In the genomic region with DNA sequence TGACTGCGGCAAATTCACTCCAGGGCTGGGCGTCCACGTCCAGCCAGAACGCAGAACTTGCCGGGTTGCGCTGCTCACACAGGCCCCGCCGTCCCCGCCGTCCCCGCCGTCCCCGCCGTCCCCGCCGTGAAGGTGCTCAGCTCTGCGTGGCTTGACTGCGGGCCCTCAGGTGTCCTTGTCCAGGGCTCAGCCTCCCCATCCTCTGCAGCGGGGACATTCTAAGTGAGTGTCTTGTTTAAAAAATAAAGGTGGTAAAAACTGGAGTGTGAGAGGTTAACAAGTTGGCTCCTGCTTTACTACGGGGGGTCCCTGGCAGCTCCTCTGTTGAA, we compare ENCODE assay signal across 3 cellular contexts.
TF ChIP-seq lines count a peak whose summit lies in the region.

No MANE protein-coding gene starts in this region.

TF ChIP-seq in SK-N-SH treated with all-trans-retinoic acid at 6 μM for 48 hours, 23 proteins besides CTCF, POLR2A, EP300 and RAD21:
- TF ChIP-seq GLIS3 (CRISPR knock-in tag; IDR thresholded peaks at IDR 0.05) (no peak), ESRRG (CRISPR knock-in tag; IDR thresholded peaks at IDR 0.05) (no peak)

TF ChIP-seq in SK-N-SH, 30 proteins besides CTCF, POLR2A, EP300 and RAD21:
- TF ChIP-seq POLR2AphosphoS5 (IDR thresholded peaks at IDR 0.05; ENCODE audit: low read depth, low read length) (no peak), GATA2 (CRISPR knock-in tag; IDR thresholded peaks at IDR 0.05) (no peak), TAF1 (IDR thresholded peaks at IDR 0.05; ENCODE audit: borderline replicate concordance, low read depth, low read length) (no peak), RXRA (IDR thresholded peaks at IDR 0.05; ENCODE audit: borderline replicate concordance, low read depth) (no peak), FOXJ3 (CRISPR knock-in tag; IDR thresholded peaks at IDR 0.05) (no peak), NFIC (IDR thresholded peaks at IDR 0.05; ENCODE audit: borderline replicate concordance) (no peak)
- TF ChIP-seq, protein P1, sequence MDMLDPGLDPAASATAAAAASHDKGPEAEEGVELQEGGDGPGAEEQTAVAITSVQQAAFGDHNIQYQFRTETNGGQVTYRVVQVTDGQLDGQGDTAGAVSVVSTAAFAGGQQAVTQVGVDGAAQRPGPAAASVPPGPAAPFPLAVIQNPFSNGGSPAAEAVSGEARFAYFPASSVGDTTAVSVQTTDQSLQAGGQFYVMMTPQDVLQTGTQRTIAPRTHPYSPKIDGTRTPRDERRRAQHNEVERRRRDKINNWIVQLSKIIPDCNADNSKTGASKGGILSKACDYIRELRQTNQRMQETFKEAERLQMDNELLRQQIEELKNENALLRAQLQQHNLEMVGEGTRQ (IDR thresholded peaks at IDR 0.05; ENCODE audit: borderline replicate concordance, low read depth, low read length) = no peak

TF ChIP-seq in H1, 55 proteins besides CTCF, POLR2A, EP300 and RAD21:
- no peak for TF ChIP-seq KDM1A (IDR thresholded peaks at IDR 0.05; ENCODE audit: borderline replicate concordance, low read length)
- TF ChIP-seq CBX8 (IDR thresholded peaks at IDR 0.05; ENCODE audit: borderline replicate concordance, low read depth, low read length) = no peak
- TF ChIP-seq GTF2F1 (IDR thresholded peaks at IDR 0.05; ENCODE audit: borderline replicate concordance, low read depth, low read length) = no peak
- no peak for TF ChIP-seq SIX5 (IDR thresholded peaks at IDR 0.05; ENCODE audit: low read depth, low read length)
- no peak for TF ChIP-seq POLR2AphosphoS5 (IDR thresholded peaks at IDR 0.05; ENCODE audit: low read depth, low read length)
- no peak for TF ChIP-seq HDAC2 (IDR thresholded peaks at IDR 0.05; ENCODE audit: borderline replicate concordance in 1 of 2, low read depth in 2 of 2, low read length in 2 of 2)
- no peak for TF ChIP-seq CTBP2 (IDR thresholded peaks at IDR 0.05; ENCODE audit: borderline replicate concordance, insufficient read depth, insufficient read length, low read length)
- TF ChIP-seq, protein P2, sequence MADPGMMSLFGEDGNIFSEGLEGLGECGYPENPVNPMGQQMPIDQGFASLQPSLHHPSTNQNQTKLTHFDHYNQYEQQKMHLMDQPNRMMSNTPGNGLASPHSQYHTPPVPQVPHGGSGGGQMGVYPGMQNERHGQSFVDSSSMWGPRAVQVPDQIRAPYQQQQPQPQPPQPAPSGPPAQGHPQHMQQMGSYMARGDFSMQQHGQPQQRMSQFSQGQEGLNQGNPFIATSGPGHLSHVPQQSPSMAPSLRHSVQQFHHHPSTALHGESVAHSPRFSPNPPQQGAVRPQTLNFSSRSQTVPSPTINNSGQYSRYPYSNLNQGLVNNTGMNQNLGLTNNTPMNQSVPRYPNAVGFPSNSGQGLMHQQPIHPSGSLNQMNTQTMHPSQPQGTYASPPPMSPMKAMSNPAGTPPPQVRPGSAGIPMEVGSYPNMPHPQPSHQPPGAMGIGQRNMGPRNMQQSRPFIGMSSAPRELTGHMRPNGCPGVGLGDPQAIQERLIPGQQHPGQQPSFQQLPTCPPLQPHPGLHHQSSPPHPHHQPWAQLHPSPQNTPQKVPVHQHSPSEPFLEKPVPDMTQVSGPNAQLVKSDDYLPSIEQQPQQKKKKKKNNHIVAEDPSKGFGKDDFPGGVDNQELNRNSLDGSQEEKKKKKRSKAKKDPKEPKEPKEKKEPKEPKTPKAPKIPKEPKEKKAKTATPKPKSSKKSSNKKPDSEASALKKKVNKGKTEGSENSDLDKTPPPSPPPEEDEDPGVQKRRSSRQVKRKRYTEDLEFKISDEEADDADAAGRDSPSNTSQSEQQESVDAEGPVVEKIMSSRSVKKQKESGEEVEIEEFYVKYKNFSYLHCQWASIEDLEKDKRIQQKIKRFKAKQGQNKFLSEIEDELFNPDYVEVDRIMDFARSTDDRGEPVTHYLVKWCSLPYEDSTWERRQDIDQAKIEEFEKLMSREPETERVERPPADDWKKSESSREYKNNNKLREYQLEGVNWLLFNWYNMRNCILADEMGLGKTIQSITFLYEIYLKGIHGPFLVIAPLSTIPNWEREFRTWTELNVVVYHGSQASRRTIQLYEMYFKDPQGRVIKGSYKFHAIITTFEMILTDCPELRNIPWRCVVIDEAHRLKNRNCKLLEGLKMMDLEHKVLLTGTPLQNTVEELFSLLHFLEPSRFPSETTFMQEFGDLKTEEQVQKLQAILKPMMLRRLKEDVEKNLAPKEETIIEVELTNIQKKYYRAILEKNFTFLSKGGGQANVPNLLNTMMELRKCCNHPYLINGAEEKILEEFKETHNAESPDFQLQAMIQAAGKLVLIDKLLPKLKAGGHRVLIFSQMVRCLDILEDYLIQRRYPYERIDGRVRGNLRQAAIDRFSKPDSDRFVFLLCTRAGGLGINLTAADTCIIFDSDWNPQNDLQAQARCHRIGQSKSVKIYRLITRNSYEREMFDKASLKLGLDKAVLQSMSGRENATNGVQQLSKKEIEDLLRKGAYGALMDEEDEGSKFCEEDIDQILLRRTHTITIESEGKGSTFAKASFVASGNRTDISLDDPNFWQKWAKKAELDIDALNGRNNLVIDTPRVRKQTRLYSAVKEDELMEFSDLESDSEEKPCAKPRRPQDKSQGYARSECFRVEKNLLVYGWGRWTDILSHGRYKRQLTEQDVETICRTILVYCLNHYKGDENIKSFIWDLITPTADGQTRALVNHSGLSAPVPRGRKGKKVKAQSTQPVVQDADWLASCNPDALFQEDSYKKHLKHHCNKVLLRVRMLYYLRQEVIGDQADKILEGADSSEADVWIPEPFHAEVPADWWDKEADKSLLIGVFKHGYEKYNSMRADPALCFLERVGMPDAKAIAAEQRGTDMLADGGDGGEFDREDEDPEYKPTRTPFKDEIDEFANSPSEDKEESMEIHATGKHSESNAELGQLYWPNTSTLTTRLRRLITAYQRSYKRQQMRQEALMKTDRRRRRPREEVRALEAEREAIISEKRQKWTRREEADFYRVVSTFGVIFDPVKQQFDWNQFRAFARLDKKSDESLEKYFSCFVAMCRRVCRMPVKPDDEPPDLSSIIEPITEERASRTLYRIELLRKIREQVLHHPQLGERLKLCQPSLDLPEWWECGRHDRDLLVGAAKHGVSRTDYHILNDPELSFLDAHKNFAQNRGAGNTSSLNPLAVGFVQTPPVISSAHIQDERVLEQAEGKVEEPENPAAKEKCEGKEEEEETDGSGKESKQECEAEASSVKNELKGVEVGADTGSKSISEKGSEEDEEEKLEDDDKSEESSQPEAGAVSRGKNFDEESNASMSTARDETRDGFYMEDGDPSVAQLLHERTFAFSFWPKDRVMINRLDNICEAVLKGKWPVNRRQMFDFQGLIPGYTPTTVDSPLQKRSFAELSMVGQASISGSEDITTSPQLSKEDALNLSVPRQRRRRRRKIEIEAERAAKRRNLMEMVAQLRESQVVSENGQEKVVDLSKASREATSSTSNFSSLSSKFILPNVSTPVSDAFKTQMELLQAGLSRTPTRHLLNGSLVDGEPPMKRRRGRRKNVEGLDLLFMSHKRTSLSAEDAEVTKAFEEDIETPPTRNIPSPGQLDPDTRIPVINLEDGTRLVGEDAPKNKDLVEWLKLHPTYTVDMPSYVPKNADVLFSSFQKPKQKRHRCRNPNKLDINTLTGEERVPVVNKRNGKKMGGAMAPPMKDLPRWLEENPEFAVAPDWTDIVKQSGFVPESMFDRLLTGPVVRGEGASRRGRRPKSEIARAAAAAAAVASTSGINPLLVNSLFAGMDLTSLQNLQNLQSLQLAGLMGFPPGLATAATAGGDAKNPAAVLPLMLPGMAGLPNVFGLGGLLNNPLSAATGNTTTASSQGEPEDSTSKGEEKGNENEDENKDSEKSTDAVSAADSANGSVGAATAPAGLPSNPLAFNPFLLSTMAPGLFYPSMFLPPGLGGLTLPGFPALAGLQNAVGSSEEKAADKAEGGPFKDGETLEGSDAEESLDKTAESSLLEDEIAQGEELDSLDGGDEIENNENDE (IDR thresholded peaks at IDR 0.05; ENCODE audit: insufficient replicate concordance, low read length) = no peak
- no peak for TF ChIP-seq EZH2 (IDR thresholded peaks at IDR 0.05; ENCODE audit: low read depth, low read length, severe bottlenecking)
- no peak for TF ChIP-seq TCF12 (IDR thresholded peaks at IDR 0.05; ENCODE audit: low read depth, low read length)
- no peak for TF ChIP-seq SRF (IDR thresholded peaks at IDR 0.05; ENCODE audit: low read depth, low read length)
- no peak for TF ChIP-seq PHF8 (conservative IDR thresholded peaks at IDR 0.05; ENCODE audit: low read depth, low read length)
